9 cellular contexts compared by ENCODE assay signal in the genomic region with DNA sequence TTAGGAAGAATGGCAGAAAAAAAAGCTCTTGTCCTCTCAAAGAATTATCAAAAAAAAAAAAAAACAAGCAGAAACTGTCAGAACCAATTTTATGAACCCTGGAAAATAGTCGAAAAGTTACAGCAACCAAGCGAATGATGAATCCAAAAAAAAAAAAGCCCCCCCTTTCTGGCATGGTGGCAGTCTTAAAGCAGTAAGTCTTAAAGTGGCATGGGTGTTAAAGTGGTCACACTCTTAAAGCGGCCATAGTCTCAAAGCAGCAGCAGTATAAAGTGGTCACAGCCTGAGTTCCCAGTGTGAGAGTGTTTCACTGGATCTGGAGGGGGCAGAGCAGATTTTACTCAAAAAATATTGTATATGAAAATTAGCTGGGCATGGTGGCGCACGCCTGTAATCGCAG.
"Had no signal": no experiment of that assay in that cellular context is flagged by ENCODE, and none has a peak within 500 bp of the region (broad histone marks: within the 10 kb centered on the region; RNA-seq: fewer than 3 reads in every experiment).

No MANE protein-coding gene starts in this region.

- H3K27ac ChIP-seq: VCaP, WERI-Rb-1 had no signal

- H3K36me3 ChIP-seq: WERI-Rb-1 had no signal

- ATAC-seq: activated CD4-positive, alpha-beta T cell treated with anti-CD3 and anti-CD28 coated beads for 36 hours; activated CD4-positive, CD25-positive, alpha-beta regulatory T cell treated with anti-CD3 and anti-CD28 coated beads, Interleukin-2, amount 50 U/mL, for 24 hours; activated CD8-positive, alpha-beta memory T cell treated with anti-CD3 and anti-CD28 coated beads, Interleukin-2, amount 10 ng/mL, durations not matched to agents 7 days and 5 days; activated CD8-positive, alpha-beta T cell treated with anti-CD3 and anti-CD28 coated beads for 36 hours; activated CD8-positive, alpha-beta T cell treated with anti-CD3 and anti-CD28 coated beads, Interleukin-2, amount 10 ng/mL, durations not matched to agents 7 days and 5 days; T-helper 17 cell; WTC11 had no signal
